In genomic region chr4:7034262-7035081, GRCh38 we compare ENCODE assay signal across 10 cellular contexts. TPM values are rescaled to one million over a fixed set of nuclear protein-coding genes. Genes with fewer than 3 reads are reported as not detected.
DNase-seq lines count a peak whose midpoint lies in the region; ATAC-seq and TF ChIP-seq lines count a peak whose summit lies in the region.
"Had no signal": no experiment of that assay in that cellular context is flagged by ENCODE, and none has a peak within 500 bp of the region (broad histone marks: within the 10 kb centered on the region; RNA-seq: fewer than 3 reads in every experiment).

No MANE protein-coding gene starts in this region.

- peaks cover 0 to 14% of the 10 kb centered on the region in 2 experiments; a peak in 1 of 4 replicates for H3K4me1 ChIP-seq in SK-N-SH (ENCODE audit: control insufficient read depth in 1 of 2, insufficient read depth in 2 of 2, low read depth in 1 of 2, low read length in 1 of 2)
- peaks cover 6% of the 10 kb centered on the region for H3K4me1 ChIP-seq in hepatocyte (ENCODE audit: insufficient read depth)
- peaks cover 0 to 10% of the 10 kb centered on the region in 2 donors for H3K4me1 ChIP-seq in thoracic aorta (ENCODE audit: control insufficient read depth in 1 of 2, low read depth in 2 of 2)
- H3K4me1 ChIP-seq: colonic mucosa had no signal

- TF ChIP-seq RAD21 in SK-N-SH (IDR thresholded peaks at IDR 0.05; ENCODE audit: low read length) = no peak

- TF ChIP-seq EP300 in SK-N-SH (IDR thresholded peaks at IDR 0.05; ENCODE audit: borderline replicate concordance in 1 of 2, low read depth in 1 of 2, low read length in 1 of 2) = no peak

- H2AFZ ChIP-seq in SK-N-SH (ENCODE audit: low read depth) (no peak overlapping the region), hepatocyte (no peak overlapping the region)

- H3K27ac ChIP-seq in SK-N-SH (ENCODE audit: low read depth in 2 of 2, low read length in 1 of 2) (peak overlapping the region in 1 of 2 experiments; percentile 46; a peak in 2 of 4 replicates), hepatocyte (peak overlapping the region; percentile 71), thoracic aorta (peak overlapping the region; percentile 44 to 54)
- H3K27ac ChIP-seq: colonic mucosa had no signal

- peaks cover 8% of the 10 kb centered on the region for H3F3A ChIP-seq in SK-N-SH (replicated peaks; ENCODE audit: insufficient read depth)

- 85% methylated on average over 9 of the region's 20 CpGs for WGBS in SK-N-SH (ENCODE audit: low lambda C conversion rate)
- WGBS in hepatocyte (ENCODE audit: low lambda C conversion rate, missing lambda C conversion rate) = 60% methylated on average over 20 of the region's 20 CpGs

- H3K9ac ChIP-seq in SK-N-SH = no peak overlapping the region

- POLR2A ChIA-PET in SK-N-SH (lab: Yijun Ruan, JAX) = no interaction called here

- H3K9me2 ChIP-seq in SK-N-SH (no peaks in the 10 kb centered on the region), hepatocyte (replicated peaks; ENCODE audit: insufficient read depth) (no peaks in the 10 kb centered on the region)

- H3K9me3 ChIP-seq in SK-N-SH (no peaks in the 10 kb centered on the region), hepatocyte (ENCODE audit: low read depth) (no peaks in the 10 kb centered on the region), thoracic aorta (no peaks in the 10 kb centered on the region)
- H3K9me3 ChIP-seq: colonic mucosa had no signal

- H3K27me3 ChIP-seq in SK-N-SH (ENCODE audit: insufficient read depth) = no peaks in the 10 kb centered on the region
- no peaks in the 10 kb centered on the region for H3K27me3 ChIP-seq in hepatocyte
- no peaks in the 10 kb centered on the region for H3K27me3 ChIP-seq in thoracic aorta (replicated peaks; ENCODE audit: insufficient read depth)
- H3K27me3 ChIP-seq: colonic mucosa had no signal

- H3K79me2 ChIP-seq in SK-N-SH (ENCODE audit: insufficient read depth) (no peaks in the 10 kb centered on the region), hepatocyte (no peaks in the 10 kb centered on the region)

- H3K4me3 ChIP-seq in SK-N-SH (ENCODE audit: low read depth in 2 of 2, low read length in 1 of 2) (no peak overlapping the region), hepatocyte (no peak overlapping the region), thoracic aorta (no peak overlapping the region)
- H3K4me3 ChIP-seq: colonic mucosa had no signal

- ATAC-seq in SK-N-SH treated with all-trans-retinoic acid at 6 μM for 48 hours = peak; percentile 74
- ATAC-seq in thoracic aorta (ENCODE audit: insufficient number of reproducible peaks, low FRiP score, low read depth) = no peak
- no peak for ATAC-seq in HG02623 (IDR thresholded peaks at IDR 0.05; ENCODE audit: unreplicated experiment)
- no peak for ATAC-seq in HG03095 (IDR thresholded peaks at IDR 0.05; ENCODE audit: unreplicated experiment)
- ATAC-seq: activated CD8-positive, alpha-beta T cell treated with anti-CD3 and anti-CD28 coated beads, Interleukin-2, amount 10 ng/mL, durations not matched to agents 7 days and 5 days had no signal

- CTCF ChIA-PET in SK-N-SH (lab: Yijun Ruan, JAX) = interaction anchor here (1.0 to 1.9 kb wide), 5 partner anchors 9 to 67 kb away, joined by 3 to 6 read pairs (median 5); partner anchors contain the start of gene TADA2B

- H3K36me3 ChIP-seq in SK-N-SH (replicated peaks in 1 of 2; ENCODE audit: control insufficient read depth in 1 of 2, insufficient read depth in 2 of 2, low read length in 1 of 2) = peaks cover 0 to 20% of the 10 kb centered on the region in 2 experiments
- H3K36me3 ChIP-seq in hepatocyte (replicated peaks; ENCODE audit: insufficient read depth, low read depth) = peaks cover 3% of the 10 kb centered on the region
- H3K36me3 ChIP-seq in thoracic aorta = peaks cover 24% of the 10 kb centered on the region

- TF ChIP-seq CTCF in SK-N-SH (IDR thresholded peaks at IDR 0.05) (no peak), hepatocyte (IDR thresholded peaks at IDR 0.05; ENCODE audit: poor library complexity) (no peak), thoracic aorta (IDR thresholded peaks at IDR 0.05) (no peak)

- no peaks in the 10 kb centered on the region for H4K20me1 ChIP-seq in SK-N-SH (ENCODE audit: insufficient read depth)
- H4K20me1 ChIP-seq in hepatocyte (ENCODE audit: insufficient read depth, poor library complexity, severe bottlenecking) = no peaks in the 10 kb centered on the region

- H3K4me2 ChIP-seq in SK-N-SH (no peak overlapping the region), hepatocyte (peak overlapping the region; percentile 62)

- DNase-seq in SK-N-SH (no peak), RPMI7951 (ENCODE audit: low read depth) (peak; percentile 47), hepatocyte (ENCODE audit: low spot score) (peak; percentile 78), thoracic aorta (ENCODE audit: low spot score) (no peak), NCI-H2171 (lab: John Stamatoyannopoulos, UW) (no peak)
- DNase-seq: activated CD8-positive, alpha-beta T cell treated with anti-CD3 and anti-CD28 coated beads, Interleukin-2, amount 10 ng/mL, durations not matched to agents 7 days and 5 days; colonic mucosa had no signal

TF ChIP-seq in SK-N-SH treated with all-trans-retinoic acid at 6 μM for 48 hours, 23 proteins besides CTCF, POLR2A, EP300 and RAD21 (continues in another document):
- TF ChIP-seq OSR1 (CRISPR knock-in tag; IDR thresholded peaks at IDR 0.05) (no peak), GLIS3 (CRISPR knock-in tag; IDR thresholded peaks at IDR 0.05) (no peak), PATZ1 (CRISPR knock-in tag; IDR thresholded peaks at IDR 0.05; ENCODE audit: borderline replicate concordance) (no peak), SNAI2 (CRISPR knock-in tag; IDR thresholded peaks at IDR 0.05) (no peak), ZNF8 (CRISPR knock-in tag; IDR thresholded peaks at IDR 0.05) (no peak)

TF ChIP-seq in SK-N-SH, 30 proteins besides CTCF, POLR2A, EP300 and RAD21 (continues in another document):
- TF ChIP-seq GATA2 (CRISPR knock-in tag; IDR thresholded peaks at IDR 0.05) = no peak
- no peak; the same call in 1 of the 2 replicates for TF ChIP-seq FOSL2 (IDR thresholded peaks at IDR 0.05; ENCODE audit: borderline replicate concordance, low read depth)
- TF ChIP-seq USF1 (IDR thresholded peaks at IDR 0.05; ENCODE audit: borderline replicate concordance, low read depth) = no peak
- no peak for TF ChIP-seq IRF3 (IDR thresholded peaks at IDR 0.05; ENCODE audit: low read depth, low read length)
- TF ChIP-seq CHD2 (IDR thresholded peaks at IDR 0.05; ENCODE audit: low read length, partially characterized antibody) = no peak
- no peak for TF ChIP-seq GABPA (IDR thresholded peaks at IDR 0.05; ENCODE audit: low read depth)
- no peak for TF ChIP-seq ZBTB33 (IDR thresholded peaks at IDR 0.05; ENCODE audit: borderline replicate concordance, low read depth)
- no peak for TF ChIP-seq YY1 (IDR thresholded peaks at IDR 0.05; ENCODE audit: low read depth)
- no peak for TF ChIP-seq SMC3 (IDR thresholded peaks at IDR 0.05; ENCODE audit: low read depth, low read length)

RNA-seq across cellular contexts. Expression of gene TADA2B, which starts 8.7 kb away (rescaled TPM):
- 6.0 and 8.0 TPM in 2 replicates for polyA plus RNA-seq in SK-N-SH (2012; rRNA removed)
- polyA plus RNA-seq in SK-N-SH (2012; cell fraction: cytosol; rRNA removed) = 7.2 and 8.0 TPM in 2 replicates
- polyA plus RNA-seq in SK-N-SH (2012; cell fraction: nucleus; rRNA removed) = 6.0 and 7.2 TPM in 2 replicates
- total RNA-seq in RPMI7951 (2014; rRNA removed; shearing (Covaris generic)) = 4.7 and 5.8 TPM in 2 replicates
- total RNA-seq in hepatocyte = 15.4 and 18.5 TPM in 2 replicates
- 18.2 and 20.1 TPM in 2 replicates for polyA plus RNA-seq in hepatocyte
- total RNA-seq in thoracic aorta = 10 to 100 TPM; 21.5 to 24.2 TPM

RNA-seq across cellular contexts. Expression of gene GRPEL1, which starts 33.4 kb away (rescaled TPM):
- polyA plus RNA-seq in SK-N-SH (2012; rRNA removed) = 29.8 and 32.8 TPM in 2 replicates
- 40.0 and 49.0 TPM in 2 replicates for polyA plus RNA-seq in SK-N-SH (2012; cell fraction: cytosol; rRNA removed)
- 13.1 and 20.5 TPM in 2 replicates for polyA plus RNA-seq in SK-N-SH (2012; cell fraction: nucleus; rRNA removed)
- total RNA-seq in RPMI7951 (2014; rRNA removed; shearing (Covaris generic)) = 31.5 and 32.1 TPM in 2 replicates
- total RNA-seq in hepatocyte = 28.3 and 35.5 TPM in 2 replicates
- 53.9 and 56.5 TPM in 2 replicates for polyA plus RNA-seq in hepatocyte
- 10 to 100 TPM; 26.7 to 40.1 TPM for total RNA-seq in thoracic aorta

Comparison
In these comparisons a context has a peak if more than half of its experiments do, and no peak if none do; other contexts are left out.
1. DNase-seq: peak in RPMI7951 (single experiment) and hepatocyte (single experiment); none in SK-N-SH (single experiment), thoracic aorta (single experiment) and NCI-H2171 (single experiment).